Comparison of ENCODE assay signal across 19 cellular contexts in the genomic region with DNA sequence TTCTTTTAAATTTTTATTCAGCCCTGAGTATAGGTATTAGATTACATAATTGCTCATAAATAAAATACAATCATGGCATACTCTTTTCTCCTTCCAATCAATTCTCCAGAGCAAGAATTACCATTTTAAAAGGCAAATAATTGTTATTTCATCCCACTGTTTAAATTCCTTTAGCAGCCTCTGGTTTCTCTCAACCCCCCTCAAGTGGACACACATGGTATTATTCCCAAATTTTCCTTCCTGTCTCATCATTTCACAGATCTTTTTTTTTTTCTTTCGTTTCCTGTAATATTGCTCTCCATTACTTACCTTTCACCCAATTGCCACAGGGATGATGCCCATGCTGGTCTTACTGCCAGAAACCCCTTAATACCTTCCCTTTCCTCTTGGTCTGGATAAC.
A peak's percentile ranks its signal among the peaks of the same experiment; 100 is the strongest.
DNase-seq lines count a peak whose midpoint lies in the region; ATAC-seq and TF ChIP-seq lines count a peak whose summit lies in the region.
"Had no signal": no experiment of that assay in that cellular context is flagged by ENCODE, and none has a peak within 500 bp of the region (broad histone marks: within the 10 kb centered on the region; RNA-seq: fewer than 3 reads in every experiment).

No MANE protein-coding gene starts in this region.

- DNase-seq in MCF 10A (ENCODE audit: unreplicated experiment) (peak; percentile 9), mammary epithelial cell (no peak), astrocyte of the cerebellum (ENCODE audit: low read depth) (no peak), iris pigment epithelial cell (ENCODE audit: low read depth) (peak; percentile 3), testis (no peak), NCI-H510A treated with DMSO at 0.1 percent for 48 hours (lab: John Stamatoyannopoulos, UW) (no peak), upper lobe of left lung (no peak), NCI-H1694 treated with DMSO at 0.1 percent for 48 hours (lab: John Stamatoyannopoulos, UW) (no peak)
- DNase-seq: activated CD4-positive, alpha-beta T cell treated with anti-CD3 and anti-CD28 coated beads, Interleukin-2, amount 50 U/mL, for 4 hours; activated T-cell treated with anti-CD3 and anti-CD28 coated beads, Interleukin-2, amount 50 U/mL, for 24 hours; effector memory CD8-positive, alpha-beta T cell; immature natural killer cell; KBM-7; NCI-H1417 treated with DMSO at 0.1 percent for 48 hours; NCI-H446 treated with DMSO at 0.1 percent for 48 hours; stimulated activated naive CD8-positive, alpha-beta T cell treated with anti-CD3 and anti-CD28 coated beads, Interleukin-15, Interleukin-2, amounts not matched to agents 100 U/mL and 50 U/mL, for 24 hours; uterus had no signal

- no peak overlapping the region for H3K9ac ChIP-seq in mammary epithelial cell (ENCODE audit: insufficient read depth, low read length)

- H4K20me1 ChIP-seq in mammary epithelial cell (ENCODE audit: insufficient read depth, low read length): no peaks in the 10 kb centered on the region

- WGBS in mammary epithelial cell (ENCODE audit: low coverage, missing lambda C conversion rate): 33% methylated on average over 1 of the region's 1 CpG
- WGBS in testis, 2 donors: 50 to 67% methylated on average over 1 of the region's 1 CpG
- 75 to 76% methylated on average over 1 of the region's 1 CpG for WGBS in upper lobe of left lung, 2 donors

- H3K4me2 ChIP-seq in mammary epithelial cell (ENCODE audit: insufficient read depth, low read depth, low read length): no peak overlapping the region

- no peak for ATAC-seq in upper lobe of left lung (ENCODE audit: low FRiP score in 2 of 2)
- ATAC-seq: activated naive CD4-positive, alpha-beta T cell treated with anti-CD3 and anti-CD28 coated beads, Interleukin-2, amount 50 U/mL, for 72 hours; effector memory CD8-positive, alpha-beta T cell; stimulated activated naive CD8-positive, alpha-beta T cell treated with anti-CD3 and anti-CD28 coated beads, Interleukin-15, Interleukin-2, amounts not matched to agents 100 U/mL and 50 U/mL, for 24 hours had no signal

- no peaks in the 10 kb centered on the region for H3K36me3 Mint-ChIP-seq in MCF 10A (ENCODE audit: insufficient read depth, unreplicated experiment)
- H3K36me3 Mint-ChIP-seq: activated naive CD4-positive, alpha-beta T cell treated with anti-CD3 and anti-CD28 coated beads, Interleukin-2, amount 50 U/mL, for 72 hours; immature natural killer cell had no signal

- no peak for TF ChIP-seq EP300 in upper lobe of left lung (IDR thresholded peaks at IDR 0.05)

- intact Hi-C loops in MCF 10A (cut with micrococcal nuclease): no loop called here
- intact Hi-C loops in mammary epithelial cell (cut with micrococcal nuclease): loop anchor here (1.0 kb wide), 1 partner anchor 134 kb away; no protein-coding TSS in a partner anchor
- intact Hi-C loops in testis (cut with DNase I; ENCODE audit: low total_unique reads): no loop called here

- no peaks in the 10 kb centered on the region for H3K4me1 Mint-ChIP-seq in MCF 10A (ENCODE audit: insufficient read depth, unreplicated experiment)
- H3K4me1 Mint-ChIP-seq: immature natural killer cell had no signal

- TF ChIP-seq CTCF in MCF 10A (IDR thresholded peaks at IDR 0.05; ENCODE audit: unreplicated experiment): peak; percentile 23
- TF ChIP-seq CTCF in mammary epithelial cell (conservative IDR thresholded peaks at IDR 0.05 in 1 of 2, IDR thresholded peaks at IDR 0.05 in 1 of 2; ENCODE audit: extremely low read depth in 1 of 2, insufficient read depth in 1 of 2, low read depth in 1 of 2, low read length in 2 of 2): peak in 1 of 2 donors; percentile 24
- peak; percentile 45 for TF ChIP-seq CTCF in astrocyte of the cerebellum (IDR thresholded peaks at IDR 0.05; ENCODE audit: low read depth, low read length, missing control alignments)
- peak in 2 of 3 experiments; percentile 16 to 26 for TF ChIP-seq CTCF in testis (IDR thresholded peaks at IDR 0.05)
- TF ChIP-seq CTCF in upper lobe of left lung (IDR thresholded peaks at IDR 0.05): no peak

- dilution Hi-C loops in mammary epithelial cell (cut with HindIII; ENCODE audit: low sequenced_read_pairs): no loop called here

- in situ Hi-C loops in mammary epithelial cell (cut with MboI; ENCODE audit: low sequenced_read_pairs in 2 of 2) (no loop called here), astrocyte of the cerebellum (cut with HindIII; ENCODE audit: low sequenced_read_pairs) (no loop called here)

- no peak overlapping the region for H2AFZ ChIP-seq in mammary epithelial cell (ENCODE audit: low read depth, low read length)

- H3K4me3 ChIP-seq in mammary epithelial cell (replicated peaks in 1 of 3; ENCODE audit: insufficient read depth in 1 of 3, low read depth in 2 of 3, low read length in 3 of 3): no peak overlapping the region
- no peak overlapping the region for H3K4me3 ChIP-seq in astrocyte of the cerebellum (ENCODE audit: low read depth, low read length)
- H3K4me3 ChIP-seq in testis: no peak overlapping the region
- H3K4me3 ChIP-seq in upper lobe of left lung: no peak overlapping the region
- H3K4me3 ChIP-seq: uterus had no signal

- H3K9me3 ChIP-seq in mammary epithelial cell (replicated peaks; ENCODE audit: insufficient read depth, low read length) (no peaks in the 10 kb centered on the region), testis (no peaks in the 10 kb centered on the region), upper lobe of left lung (no peaks in the 10 kb centered on the region)
- H3K9me3 ChIP-seq: uterus had no signal

- BruUV-seq in MCF 10A (replicated peaks; lab: Mats Ljungman, UMichigan) (no TSS peak), mammary epithelial cell (replicated peaks; lab: Mats Ljungman, UMichigan) (no TSS peak)

- H3K4me1 ChIP-seq in mammary epithelial cell (ENCODE audit: insufficient read depth, low read length) (no peaks in the 10 kb centered on the region), testis (no peaks in the 10 kb centered on the region), upper lobe of left lung (no peaks in the 10 kb centered on the region)
- H3K4me1 ChIP-seq: uterus had no signal

- POLR2A ChIA-PET in MCF 10A (lab: Yijun Ruan, JAX): no interaction called here

- H3K27me3 ChIP-seq in mammary epithelial cell (ENCODE audit: insufficient read depth, low read length) (peaks cover 1% of the 10 kb centered on the region), testis (no peaks in the 10 kb centered on the region), upper lobe of left lung (no peaks in the 10 kb centered on the region)
- H3K27me3 ChIP-seq: uterus had no signal

- H3K36me3 ChIP-seq in mammary epithelial cell (ENCODE audit: insufficient read depth, low read length): no peaks in the 10 kb centered on the region
- H3K36me3 ChIP-seq in testis (ENCODE audit: low read depth, missing control alignments): no peaks in the 10 kb centered on the region
- no peaks in the 10 kb centered on the region for H3K36me3 ChIP-seq in upper lobe of left lung
- H3K36me3 ChIP-seq: uterus had no signal

- H3K4me3 Mint-ChIP-seq in MCF 10A (ENCODE audit: unreplicated experiment): no peak overlapping the region
- H3K4me3 Mint-ChIP-seq: activated T-cell treated with anti-CD3 and anti-CD28 coated beads, Interleukin-2, amount 50 U/mL, for 24 hours; effector memory CD8-positive, alpha-beta T cell; immature natural killer cell had no signal

- H3K9me3 Mint-ChIP-seq in MCF 10A (ENCODE audit: unreplicated experiment): no peaks in the 10 kb centered on the region

- no peak overlapping the region for H3K27ac ChIP-seq in mammary epithelial cell (ENCODE audit: insufficient read depth, low read depth, low read length)
- no peak overlapping the region for H3K27ac ChIP-seq in testis
- no peak overlapping the region for H3K27ac ChIP-seq in upper lobe of left lung
- H3K27ac ChIP-seq: HL-60, uterus had no signal

- CTCF ChIA-PET in MCF 10A (lab: Yijun Ruan, JAX) (interaction anchor here (0.5 to 1.1 kb wide), 3 partner anchors 13 to 428 kb away, joined by 3 read pairs; no protein-coding TSS in a partner anchor), mammary epithelial cell (lab: Charles Lee; ENCODE audit: low non-redundant PET) (no interaction called here)

- H3K27ac Mint-ChIP-seq in MCF 10A (ENCODE audit: low read depth, unreplicated experiment): no peak overlapping the region
- H3K27ac Mint-ChIP-seq: activated naive CD4-positive, alpha-beta T cell treated with anti-CD3 and anti-CD28 coated beads, Interleukin-2, amount 50 U/mL, for 72 hours; activated T-cell treated with anti-CD3 and anti-CD28 coated beads, Interleukin-2, amount 50 U/mL, for 24 hours; effector memory CD8-positive, alpha-beta T cell; immature natural killer cell had no signal

- H3K27me3 Mint-ChIP-seq in MCF 10A (ENCODE audit: insufficient read depth, unreplicated experiment): no peaks in the 10 kb centered on the region
- H3K27me3 Mint-ChIP-seq: activated T-cell treated with anti-CD3 and anti-CD28 coated beads, Interleukin-2, amount 50 U/mL, for 24 hours; effector memory CD8-positive, alpha-beta T cell had no signal

- TF ChIP-seq POLR2A in testis (IDR thresholded peaks at IDR 0.05) (no peak), upper lobe of left lung (IDR thresholded peaks at IDR 0.05) (no peak)

- no peaks in the 10 kb centered on the region for H3K79me2 ChIP-seq in mammary epithelial cell (ENCODE audit: insufficient read depth, low read length)

Comparison
In these comparisons a context has a peak if more than half of its experiments do, and no peak if none do; other contexts are left out.
1. DNase-seq: peak in MCF 10A (single experiment) and iris pigment epithelial cell (single experiment); none in mammary epithelial cell (single experiment), astrocyte of the cerebellum (single experiment), testis (single experiment), NCI-H510A treated with DMSO at 0.1 percent for 48 hours (single experiment), upper lobe of left lung (0 of 2) and NCI-H1694 treated with DMSO at 0.1 percent for 48 hours (single experiment).
2. CTCF ChIP-seq: peak in MCF 10A (single experiment), astrocyte of the cerebellum (single experiment) and testis (2 of 3); none in upper lobe of left lung (0 of 6).